In genomic region chr3:155746703-155747102, GRCh38 we compare ENCODE assay signal across 17 cellular contexts. TPM values are rescaled to one million over a fixed set of nuclear protein-coding genes. Genes with fewer than 3 reads are reported as not detected.
DNase-seq lines count a peak whose midpoint lies in the region; ATAC-seq and TF ChIP-seq lines count a peak whose summit lies in the region.
"Had no signal": no experiment of that assay in that cellular context is flagged by ENCODE, and none has a peak within 500 bp of the region (broad histone marks: within the 10 kb centered on the region; RNA-seq: fewer than 3 reads in every experiment).

No MANE protein-coding gene starts in this region.

- H3K36me3 ChIP-seq in GM23338 (ENCODE audit: insufficient read depth) (no peaks in the 10 kb centered on the region), HUES6 (ENCODE audit: control insufficient read depth, insufficient read depth, low read length) (no peaks in the 10 kb centered on the region), iPS-15b (ENCODE audit: control insufficient read depth, insufficient read depth, low read length) (no peaks in the 10 kb centered on the region), neural progenitor cell (no peaks in the 10 kb centered on the region)
- H3K36me3 ChIP-seq: BE2C had no signal

- H3K9me3 ChIP-seq in HUES6 (ENCODE audit: control insufficient read depth, insufficient read depth, low read depth, low read length) (no peaks in the 10 kb centered on the region), iPS-15b (ENCODE audit: control insufficient read depth, insufficient read depth, low read length) (no peaks in the 10 kb centered on the region), neural progenitor cell (ENCODE audit: low read depth) (no peaks in the 10 kb centered on the region)
- H3K9me3 ChIP-seq: BE2C had no signal

- H3K27me3 Mint-ChIP-seq in GM23338 (ENCODE audit: insufficient read depth, low read depth, poor library complexity) = peaks cover 15% of the 10 kb centered on the region
- peaks cover 2% of the 10 kb centered on the region for H3K27me3 Mint-ChIP-seq in neural progenitor cell (ENCODE audit: insufficient read depth, low read depth)

- H3K4me1 ChIP-seq in GM23338 (ENCODE audit: insufficient read depth) = peaks cover 58% of the 10 kb centered on the region
- H3K4me1 ChIP-seq in HUES6 (ENCODE audit: control insufficient read depth, insufficient read depth, low read length) = peaks cover 42% of the 10 kb centered on the region
- H3K4me1 ChIP-seq in iPS-15b (ENCODE audit: control insufficient read depth, insufficient read depth, low read length) = peaks cover 27% of the 10 kb centered on the region
- peaks cover 62% of the 10 kb centered on the region for H3K4me1 ChIP-seq in neural progenitor cell
- H3K4me1 ChIP-seq: BE2C had no signal

- H3K4me3 Mint-ChIP-seq in GM23338 (peak overlapping the region; percentile 76), neural progenitor cell (peak overlapping the region; percentile 99)

- H3K36me3 Mint-ChIP-seq in GM23338 (ENCODE audit: low read depth) = no peaks in the 10 kb centered on the region
- peaks cover 2% of the 10 kb centered on the region for H3K36me3 Mint-ChIP-seq in neural progenitor cell
- H3K36me3 Mint-ChIP-seq: CD4-positive, alpha-beta memory T cell; IgD-negative memory B cell had no signal

- no peak for ATAC-seq in GM23338
- no peak for ATAC-seq in GM21717 (IDR thresholded peaks at IDR 0.05; ENCODE audit: unreplicated experiment)

- H3K27me3 ChIP-seq in GM23338 (ENCODE audit: insufficient read depth) = peaks cover 3% of the 10 kb centered on the region; the same call in 1 of the 2 replicates
- peaks cover 3% of the 10 kb centered on the region; the same call in 1 of the 2 replicates for H3K27me3 ChIP-seq in HUES6 (ENCODE audit: control insufficient read depth, insufficient read depth, low read length)
- H3K27me3 ChIP-seq in iPS-15b (ENCODE audit: control insufficient read depth, insufficient read depth, low read length) = peaks cover 2% of the 10 kb centered on the region
- no peaks in the 10 kb centered on the region for H3K27me3 ChIP-seq in neural progenitor cell

- DNase-seq in GM23338 (ENCODE audit: low spot score) = no peak
- peak; percentile 37 for DNase-seq in neural progenitor cell (ENCODE audit: low spot score)
- DNase-seq in cerebellar nuclear complex (lab: John Stamatoyannopoulos, UW) = no peak
- DNase-seq in stimulated activated CD4-positive, alpha-beta T cell treated with anti-CD3 and anti-CD28 coated beads, Interleukin-2, amount 100 ng/mL, for 48 hours = no peak
- no peak for DNase-seq in mesenteric fat pad (ENCODE audit: low spot score)
- DNase-seq: BE2C; Calu3; CD4-positive, alpha-beta memory T cell; Kasumi-1; NCI-H1694; NCI-H446; SW 1271 had no signal

- H3K4me3 ChIP-seq in GM23338 = peak overlapping the region; percentile 88
- peak overlapping the region; percentile 99; the same call in 1 of the 2 replicates for H3K4me3 ChIP-seq in HUES6 (ENCODE audit: low read depth, low read length)
- peak overlapping the region; percentile 40 for H3K4me3 ChIP-seq in iPS-15b (ENCODE audit: low read depth, low read length)
- peak overlapping the region; percentile 93 for H3K4me3 ChIP-seq in neural progenitor cell

- H3K9me3 Mint-ChIP-seq in GM23338 = no peaks in the 10 kb centered on the region
- no peaks in the 10 kb centered on the region for H3K9me3 Mint-ChIP-seq in neural progenitor cell
- H3K9me3 Mint-ChIP-seq: CD4-positive, alpha-beta memory T cell had no signal

- H3K27ac Mint-ChIP-seq in GM23338 (peak overlapping the region; percentile 89), neural progenitor cell (peak overlapping the region; percentile 100)

- H3K4me1 Mint-ChIP-seq in GM23338 (peaks cover 54% of the 10 kb centered on the region), neural progenitor cell (peaks cover 66% of the 10 kb centered on the region)

- H3K4me2 ChIP-seq in GM23338 = peak overlapping the region; percentile 65
- peak overlapping the region; percentile 89 for H3K4me2 ChIP-seq in neural progenitor cell

- H3K9ac ChIP-seq in HUES6 (ENCODE audit: low read length) (no peak overlapping the region), iPS-15b (ENCODE audit: low read depth, low read length) (no peak overlapping the region), neural progenitor cell (no peak overlapping the region)

- TF ChIP-seq CTCF in GM23338 (conservative IDR thresholded peaks at IDR 0.05; ENCODE audit: low read depth in 2 of 2) (no peak), neural progenitor cell (IDR thresholded peaks at IDR 0.05) (no peak)

- H2AFZ ChIP-seq in GM23338 (no peak overlapping the region), neural progenitor cell (replicated peaks) (no peak overlapping the region)

- H3K9me2 ChIP-seq in GM23338 (ENCODE audit: insufficient read depth) = no peaks in the 10 kb centered on the region

- no peaks in the 10 kb centered on the region for H3F3A ChIP-seq in GM23338 (replicated peaks; ENCODE audit: low read depth)
- H3F3A ChIP-seq in neural progenitor cell (ENCODE audit: low read depth) = peaks cover 47% of the 10 kb centered on the region

- H3K79me2 ChIP-seq in GM23338 (replicated peaks; ENCODE audit: insufficient read depth) (peaks cover 22% of the 10 kb centered on the region), neural progenitor cell (ENCODE audit: low read depth) (peaks cover 31% of the 10 kb centered on the region)

- peak overlapping the region; percentile 74; the same call in 1 of the 2 replicates for H3K27ac ChIP-seq in GM23338 (ENCODE audit: low read depth)
- no peak overlapping the region for H3K27ac ChIP-seq in HUES6 (ENCODE audit: low read depth, low read length)
- H3K27ac ChIP-seq in neural progenitor cell = peak overlapping the region; percentile 91
- H3K27ac ChIP-seq: RWPE1 had no signal

- no peaks in the 10 kb centered on the region; the same call in 1 of the 2 replicates for H4K20me1 ChIP-seq in GM23338 (replicated peaks; ENCODE audit: insufficient read depth)
- no peaks in the 10 kb centered on the region for H4K20me1 ChIP-seq in neural progenitor cell (ENCODE audit: low read depth)

TF ChIP-seq in GM23338, 12 proteins besides CTCF, POLR2A, EP300 and RAD21 (continues in another document):
- TF ChIP-seq EZH2phosphoT487 (IDR thresholded peaks at IDR 0.05; ENCODE audit: unreplicated experiment) = no peak

RNA-seq across cellular contexts. Expression of gene PLCH1, which starts 1.8 kb away (rescaled TPM):
- 24.4 and 25.3 TPM in 2 replicates for total RNA-seq in GM23338 (2014; rRNA removed; shearing (Covaris generic))
- polyA plus RNA-seq in GM23338 (2016; fragmentation: Nextera tagmentation; extraction: Ambion mirVana) = 7.1 and 8.1 TPM in 2 replicates
- total RNA-seq in neural progenitor cell (ENCODE audit: low replicate concordance) = 28.8 and 32.0 TPM in 2 replicates
- total RNA-seq in mesenteric fat pad = not detected
- total RNA-seq: CD4-positive, alpha-beta memory T cell had no signal
- polyA plus RNA-seq: IgD-negative memory B cell had no signal

RNA-seq across cellular contexts. Expression of gene C3orf33, which starts 59.4 kb away (rescaled TPM):
- 3.5 and 7.4 TPM in 2 replicates for total RNA-seq in GM23338 (2014; rRNA removed; shearing (Covaris generic))
- polyA plus RNA-seq in GM23338 (2016; fragmentation: Nextera tagmentation; extraction: Ambion mirVana) = 4.7 and 5.3 TPM in 2 replicates
- 7.7 and 13.5 TPM in 2 replicates for total RNA-seq in neural progenitor cell (ENCODE audit: low replicate concordance)
- 2.7 TPM for total RNA-seq in mesenteric fat pad

Comparison
In these comparisons a context has a peak if more than half of its experiments do, and no peak if none do; other contexts are left out.
1. H3K4me3 ChIP-seq: peak in every context shown above with its lines; median percentile 99 in HUES6; 93 in neural progenitor cell; 88 in GM23338; 40 in iPS-15b.
2. RNA of gene PLCH1, which starts 1.8 kb away (total RNA-seq): 28.8 to 32.0 TPM in neural progenitor cell and 24.4 to 25.3 TPM in GM23338; not detected in mesenteric fat pad (single experiment); every median in the first group is over 10 times any median in the second.